In genomic region chr14:100066984-100067383, GRCh38 we compare ENCODE assay signal across 11 cellular contexts. TPM values are rescaled to one million over a fixed set of nuclear protein-coding genes. Genes with fewer than 3 reads are reported as not detected.
DNase-seq lines count a peak whose midpoint lies in the region; ATAC-seq and TF ChIP-seq lines count a peak whose summit lies in the region.
"Had no signal": no experiment of that assay in that cellular context is flagged by ENCODE, and none has a peak within 500 bp of the region (broad histone marks: within the 10 kb centered on the region; RNA-seq: fewer than 3 reads in every experiment).

No MANE protein-coding gene starts in this region.

- WGBS in mesenchymal stem cell, result 84% methylated on average over 9 of the region's 10 CpGs

- no peak overlapping the region for H3K4me2 ChIP-seq in mesenchymal stem cell (ENCODE audit: low read length, poor library complexity, severe bottlenecking)

- no peak overlapping the region for H2AK5ac ChIP-seq in mesenchymal stem cell (ENCODE audit: low read length, severe bottlenecking)

- no peak for TF ChIP-seq POLR2A in NB4 (IDR thresholded peaks at IDR 0.05; ENCODE audit: extremely low read depth, insufficient read length)

- POLR2A ChIA-PET in activated naive CD8-positive, alpha-beta T cell treated with anti-CD3 and anti-CD28 coated beads, Interleukin-2, amount 10 ng/mL, durations not matched to agents 7 days and 5 days (lab: Charles Lee), result interaction anchor here (1.1 to 11.7 kb wide), 8 partner anchors 9 to 157 kb away, joined by 4 to 297 read pairs (median 13); no protein-coding TSS in a partner anchor

- no peak overlapping the region for H3K27ac ChIP-seq in mesenchymal stem cell (ENCODE audit: low read length, poor library complexity, severe bottlenecking)

- H3K4ac ChIP-seq in mesenchymal stem cell (ENCODE audit: low read depth in 1 of 2, low read length in 2 of 2), result no peak overlapping the region

- DNase-seq in GM12865 (ENCODE audit: low read depth) (peak; percentile 56), NB4 (ENCODE audit: low read depth) (peak; percentile 72), NCI-H524 (lab: John Stamatoyannopoulos, UW) (no peak), mesenchymal stem cell (no peak)
- peak; percentile 52 for DNase-seq in activated naive CD8-positive, alpha-beta T cell treated with anti-CD3 and anti-CD28 coated beads, Interleukin-2, amount 10 ng/mL, durations not matched to agents 7 days and 5 days
- DNase-seq in stimulated activated CD4-positive, alpha-beta T cell treated with anti-CD3 and anti-CD28 coated beads, Interleukin-4, amount 100 ng/mL, for 24 hours, result peak; percentile 50
- DNase-seq: DMS153, H9, NCI-H1105 treated with DMSO at 0.1 percent for 48 hours, PC-3 had no signal

- no peaks in the 10 kb centered on the region for H3K9me3 Mint-ChIP-seq in activated naive CD8-positive, alpha-beta T cell treated with anti-CD3 and anti-CD28 coated beads, Interleukin-2, amount 10 ng/mL, durations not matched to agents 7 days and 5 days
- H3K9me3 Mint-ChIP-seq: H9 had no signal

- H3K9me3 ChIP-seq in mesenchymal stem cell (ENCODE audit: control insufficient read depth, low read length), result no peaks in the 10 kb centered on the region

- H3K36me3 ChIP-seq in mesenchymal stem cell (ENCODE audit: control insufficient read depth in 1 of 2, insufficient read depth in 2 of 2, low read depth in 1 of 2, low read length in 2 of 2), result no peaks in the 10 kb centered on the region

- peaks cover 51% of the 10 kb centered on the region for H3K79me1 ChIP-seq in mesenchymal stem cell (replicated peaks; ENCODE audit: low read length, poor library complexity, severe bottlenecking)

- no peak overlapping the region for H2AFZ ChIP-seq in mesenchymal stem cell (ENCODE audit: low read depth, low read length)

- no peak overlapping the region for H3K23ac ChIP-seq in mesenchymal stem cell (ENCODE audit: low read length in 2 of 2)

- no peak overlapping the region for H4K91ac ChIP-seq in mesenchymal stem cell (ENCODE audit: low read length)

- peak overlapping the region; percentile 97 for H3K27ac Mint-ChIP-seq in activated naive CD8-positive, alpha-beta T cell treated with anti-CD3 and anti-CD28 coated beads, Interleukin-2, amount 10 ng/mL, durations not matched to agents 7 days and 5 days

- H3K4me1 Mint-ChIP-seq in activated naive CD8-positive, alpha-beta T cell treated with anti-CD3 and anti-CD28 coated beads, Interleukin-2, amount 10 ng/mL, durations not matched to agents 7 days and 5 days, result peaks cover 48% of the 10 kb centered on the region

- no peak overlapping the region for H2BK12ac ChIP-seq in mesenchymal stem cell (ENCODE audit: low read length in 2 of 2)

- H2BK15ac ChIP-seq in mesenchymal stem cell (ENCODE audit: low read depth, poor library complexity, severe bottlenecking), result no peak overlapping the region

- TF ChIP-seq CTCF in GM12865 (IDR thresholded peaks at IDR 0.05; ENCODE audit: insufficient read depth, low read depth, low read length, missing control alignments) (no peak), NB4 (IDR thresholded peaks at IDR 0.05; ENCODE audit: low read depth, low read length) (no peak)

- H2BK5ac ChIP-seq in mesenchymal stem cell (ENCODE audit: low read depth, low read length, poor library complexity, severe bottlenecking), result no peak overlapping the region

- H3K18ac ChIP-seq in mesenchymal stem cell (ENCODE audit: low read depth in 1 of 2, low read length in 2 of 2), result no peak overlapping the region

- H2BK120ac ChIP-seq in mesenchymal stem cell (ENCODE audit: low read depth, low read length), result no peak overlapping the region

- no peak for ATAC-seq in activated naive CD8-positive, alpha-beta T cell treated with anti-CD3 and anti-CD28 coated beads, Interleukin-2, amount 10 ng/mL, durations not matched to agents 7 days and 5 days (ENCODE audit: low read depth)
- ATAC-seq in GM19395 (IDR thresholded peaks at IDR 0.05; ENCODE audit: unreplicated experiment), result no peak
- ATAC-seq: PC-3 had no signal

- H3K27me3 ChIP-seq in mesenchymal stem cell (ENCODE audit: control insufficient read depth in 1 of 2, insufficient read depth in 1 of 2, low read length in 2 of 2), result no peaks in the 10 kb centered on the region

- peaks cover 6% of the 10 kb centered on the region for H3K4me1 ChIP-seq in mesenchymal stem cell (ENCODE audit: control insufficient read depth, insufficient read depth, low read depth, low read length)

- H3K4me3 ChIP-seq in GM12865 (ENCODE audit: low read depth, low read length) (peak overlapping the region; percentile 68), NB4 (ENCODE audit: low read depth, low read length) (peak overlapping the region; percentile 72), mesenchymal stem cell (ENCODE audit: insufficient read depth in 1 of 2, low read depth in 1 of 2, low read length in 2 of 2) (no peak overlapping the region)

- H3K4me3 Mint-ChIP-seq in activated naive CD8-positive, alpha-beta T cell treated with anti-CD3 and anti-CD28 coated beads, Interleukin-2, amount 10 ng/mL, durations not matched to agents 7 days and 5 days, result peak overlapping the region; percentile 96
- H3K4me3 Mint-ChIP-seq: H9 had no signal

- H3K36me3 Mint-ChIP-seq in activated naive CD8-positive, alpha-beta T cell treated with anti-CD3 and anti-CD28 coated beads, Interleukin-2, amount 10 ng/mL, durations not matched to agents 7 days and 5 days, result peaks cover 54% of the 10 kb centered on the region

- H3K9ac ChIP-seq in mesenchymal stem cell (ENCODE audit: low read length), result no peak overlapping the region

- H3K14ac ChIP-seq in mesenchymal stem cell (ENCODE audit: low read length in 2 of 2), result no peak overlapping the region

- H4K8ac ChIP-seq in mesenchymal stem cell (ENCODE audit: low read length), result no peak overlapping the region

- no peaks in the 10 kb centered on the region for H3K27me3 Mint-ChIP-seq in activated naive CD8-positive, alpha-beta T cell treated with anti-CD3 and anti-CD28 coated beads, Interleukin-2, amount 10 ng/mL, durations not matched to agents 7 days and 5 days

RNA-seq across cellular contexts. Expression of gene EVL, which starts 1.8 kb away (rescaled TPM):
- 1,000 to 10,000 TPM; 1,124 to 1,144 TPM for total RNA-seq in activated naive CD8-positive, alpha-beta T cell treated with anti-CD3 and anti-CD28 coated beads, Interleukin-2, amount 10 ng/mL, durations not matched to agents 7 days and 5 days
- polyA plus RNA-seq in mesenchymal stem cell (2013, experiment 1 of 2), result 25.6 TPM
- polyA plus RNA-seq in mesenchymal stem cell (2013, experiment 2 of 2), result 23.8 TPM

Comparison
In these comparisons a context has a peak if more than half of its experiments do, and no peak if none do; other contexts are left out.
1. DNase-seq: peak in GM12865 (single experiment), NB4 (single experiment), activated naive CD8-positive, alpha-beta T cell treated with anti-CD3 and anti-CD28 coated beads, Interleukin-2, amount 10 ng/mL, durations not matched to agents 7 days and 5 days (single experiment) and stimulated activated CD4-positive, alpha-beta T cell treated with anti-CD3 and anti-CD28 coated beads, Interleukin-4, amount 100 ng/mL, for 24 hours (single experiment); none in NCI-H524 (0 of 2) and mesenchymal stem cell (single experiment).
2. H3K4me3 ChIP-seq: peak in GM12865 (single experiment) and NB4 (single experiment); none in mesenchymal stem cell (0 of 2).